1 cellular context compared by ENCODE assay signal in genomic region chr11:43941257-43941879, GRCh38.
TF ChIP-seq lines count a peak whose summit lies in the region.

No MANE protein-coding gene starts in this region.

TF ChIP-seq in HepG2, 621 proteins besides CTCF, POLR2A, EP300 and RAD21 (continued from another document):
- TF ChIP-seq FOXP4 (CRISPR knock-in tag; IDR thresholded peaks at IDR 0.05) (no peak), ZNF121 (CRISPR knock-in tag; IDR thresholded peaks at IDR 0.05) (no peak)
